10 cellular contexts compared by ENCODE assay signal in genomic region chr19:677601-678380, GRCh38. TPM values are rescaled to one million over a fixed set of nuclear protein-coding genes. Genes with fewer than 3 reads are reported as not detected.
DNase-seq lines count a peak whose midpoint lies in the region; ATAC-seq, FAIRE-seq and TF ChIP-seq lines count a peak whose summit lies in the region.
"Had no signal": no experiment of that assay in that cellular context is flagged by ENCODE, and none has a peak within 500 bp of the region (broad histone marks: within the 10 kb centered on the region; RNA-seq: fewer than 3 reads in every experiment).

No MANE protein-coding gene starts in this region.

- H3K27ac ChIP-seq in K562 (ENCODE audit: extremely low read depth, low read depth, low read length): no peak overlapping the region

- no peak for ATAC-seq in K562
- ATAC-seq in memory B cell (ENCODE audit: low read depth): no peak
- no peak for ATAC-seq in GM19452 (IDR thresholded peaks at IDR 0.05; ENCODE audit: unreplicated experiment)

- H3K27ac Mint-ChIP-seq in memory B cell: no peak overlapping the region

- DNase-seq in 8988T: peak; percentile 75
- peak; percentile 83 for DNase-seq in H54 (ENCODE audit: insufficient read length, low spot score)
- no peak for DNase-seq in K562 (ENCODE audit: extremely low read depth in 1 of 4, low spot score in 3 of 4)
- no peak for DNase-seq in memory B cell (ENCODE audit: low spot score in 2 of 2)
- DNase-seq in stimulated activated CD4-positive, alpha-beta T cell treated with anti-CD3 and anti-CD28 coated beads, Interleukin-12 subunit alpha, Interleukin-12 subunit beta, amount 100 ng/mL, for 4 hours: no peak
- DNase-seq in EL: no peak
- no peak for DNase-seq in NCI-H187 treated with DMSO at 0.1 percent for 48 hours (lab: John Stamatoyannopoulos, UW)
- DNase-seq: NCI-H748 treated with DMSO at 0.1 percent for 48 hours had no signal

- H3K36me3 ChIP-seq in K562 (ENCODE audit: control insufficient read depth, insufficient read depth, low read length): no peaks in the 10 kb centered on the region

- no peak for TF ChIP-seq POLR2A in H54 (IDR thresholded peaks at IDR 0.05; ENCODE audit: low read depth, low read length)
- no peak for TF ChIP-seq POLR2A in K562 (conservative IDR thresholded peaks at IDR 0.05)

- no peaks in the 10 kb centered on the region; a peak in 1 of 5 replicates for H3K27me3 ChIP-seq in K562 (ENCODE audit: control insufficient read depth in 2 of 2, insufficient read depth in 2 of 2, low read length in 2 of 2)

- CTCF ChIA-PET in K562 (lab: Yijun Ruan, JAX; ENCODE audit: low intra/inter-chr PET ratio): no interaction called here

- H3K4me3 ChIP-seq in K562: no peak overlapping the region

- intact Hi-C loops in K562 (cut with micrococcal nuclease): no loop called here

- peaks cover 3% of the 10 kb centered on the region for H3K36me3 Mint-ChIP-seq in memory B cell

- no peaks in the 10 kb centered on the region for H3K9me3 Mint-ChIP-seq in memory B cell
- H3K9me3 Mint-ChIP-seq: activated T-helper 2 cell treated with anti-CD3 and anti-CD28 coated beads, Interferon-gamma antibody, Interleukin-2, Interleukin-4, amounts not matched to agents 10 μg/mL and 5 μg/mL and 100 μg/mL, durations not matched to agents 14 hours and 24 hours and 36 hours had no signal

- POLR2A ChIA-PET in K562 (lab: Yijun Ruan, JAX): interaction anchor here (0.5 to 1.2 kb wide), 5 partner anchors 8 to 34 kb away, joined by 3 read pairs; no protein-coding TSS in a partner anchor

- no peak for TF ChIP-seq CTCF in K562 (IDR thresholded peaks at IDR 0.05 in 2 of 3, conservative IDR thresholded peaks at IDR 0.05 in 1 of 3; ENCODE audit: insufficient read depth in 2 of 3, low read depth in 1 of 3, low read length in 3 of 3)

- H3K9me1 ChIP-seq in K562 (ENCODE audit: control insufficient read depth, insufficient read depth, low read length): peaks cover 10% of the 10 kb centered on the region

- H3K4me1 Mint-ChIP-seq in memory B cell: peaks cover 8% of the 10 kb centered on the region

- peaks cover 5 to 80% of the 10 kb centered on the region in 2 experiments for H3K4me1 ChIP-seq in K562 (replicated peaks in 1 of 2; ENCODE audit: control insufficient read depth in 2 of 2, insufficient read depth in 2 of 2, low read length in 2 of 2)

- in situ Hi-C loops in K562 (cut with MboI): no loop called here

- no TSS peak for BruUV-seq in K562 (replicated peaks; lab: Mats Ljungman, UMichigan)

- no peaks in the 10 kb centered on the region for H3K9me3 ChIP-seq in K562 (replicated peaks; ENCODE audit: control insufficient read depth, insufficient read depth, low read depth, low read length)

- H3K27me3 Mint-ChIP-seq in memory B cell: peaks cover 12% of the 10 kb centered on the region

- peaks cover 8% of the 10 kb centered on the region for H3K79me2 ChIP-seq in K562 (ENCODE audit: control insufficient read depth, insufficient read depth, low read length)

- TF ChIP-seq EP300 in K562 (IDR thresholded peaks at IDR 0.05; ENCODE audit: low read length): no peak

- peak overlapping the region; percentile 24 for H3K4me3 Mint-ChIP-seq in memory B cell

- peak overlapping the region in 1 of 2 experiments; percentile 83; a peak in 2 of 4 replicates for H3K9ac ChIP-seq in K562 (ENCODE audit: insufficient read depth in 1 of 2, low read depth in 2 of 2, low read length in 2 of 2)

- no peak for TF ChIP-seq RAD21 in K562 (CRISPR knock-in tag; conservative IDR thresholded peaks at IDR 0.05 in 1 of 2, IDR thresholded peaks at IDR 0.05 in 1 of 2)

- H3K4me2 ChIP-seq in K562 (ENCODE audit: insufficient read depth, low read length): no peak overlapping the region

- 56% methylated on average over 19 of the region's 21 CpGs for WGBS in K562 (ENCODE audit: insufficient coverage, low coverage, missing lambda C conversion rate)

- H4K20me1 ChIP-seq in K562 (replicated peaks; ENCODE audit: control insufficient read depth, insufficient read depth, low read length): no peaks in the 10 kb centered on the region

- H2AFZ ChIP-seq in K562 (ENCODE audit: low read depth, low read length): no peak overlapping the region

- FAIRE-seq in H54 (lab: Jason Lieb, UNC): no peak
- FAIRE-seq in K562 (lab: Jason Lieb, UNC): no peak

RNA-seq across cellular contexts. Expression of gene FSTL3, which starts 1.6 kb away (rescaled TPM):
- total RNA-seq in K562 (2011; cell fraction: chromatin; rRNA removed; ENCODE audit: low replicate concordance): 3.0 and 7.7 TPM in 2 replicates
- 9.3 and 12.7 TPM in 2 replicates for total RNA-seq in K562 (2011; cell fraction: nucleolus; rRNA removed)
- total RNA-seq in K562 (2011; cell fraction: nucleoplasm; rRNA removed): 5.3 and 7.4 TPM in 2 replicates
- total RNA-seq in K562 (2014; rRNA removed) (5.3 and 7.8 TPM in 2 replicates), K562 (2014; rRNA removed; fragmentation: Illumina TruSeq; extraction: Trizol) (1.3 and 2.0 TPM in 2 replicates), K562 (2015; rRNA removed; fragmentation: Illumina TruSeq; extraction: Trizol) (4.5 and 4.6 TPM in 2 replicates), K562 (2021) (5.7 and 6.6 TPM in 2 replicates)
- polyA plus RNA-seq in K562 (2011; rRNA removed) (3.9 and 5.2 TPM in 2 replicates), K562 (2014; fragmentation: Illumina TruSeq; extraction: Trizol) (2.2 and 4.6 TPM in 2 replicates), K562 (2014; fragmentation: Nextera tagmentation; extraction: Ambion mirVana) (under 1 TPM in 1 of 2 experiments, not detected in 1; 0.35 TPM), K562 (2014; rRNA removed) (6.8 and 8.0 TPM in 2 replicates)
- polyA plus RNA-seq in K562 (2011; cell fraction: cytosol; rRNA removed): 8.1 and 20.9 TPM in 2 replicates
- polyA plus RNA-seq in K562 (2011; cell fraction: nucleus; rRNA removed): 26.1 and 42.9 TPM in 2 replicates
- 7.1 and 8.8 TPM in 2 replicates for polyA plus RNA-seq in K562 (2012)
- polyA minus RNA-seq in K562 (2011; rRNA and poly(A)+ RNA removed): 2.2 and 2.9 TPM in 2 replicates
- polyA minus RNA-seq in K562 (2011; cell fraction: cytosol; rRNA and poly(A)+ RNA removed): 5.1 and 7.8 TPM in 2 replicates
- polyA minus RNA-seq in K562 (2011; cell fraction: nucleus; rRNA and poly(A)+ RNA removed): 3.2 and 4.0 TPM in 2 replicates

RNA-seq across cellular contexts. Expression of gene RNF126, which starts 14.8 kb away (rescaled TPM):
- 35.2 and 104 TPM in 2 replicates for total RNA-seq in K562 (2011; cell fraction: chromatin; rRNA removed; ENCODE audit: low replicate concordance)
- 88.7 and 118 TPM in 2 replicates for total RNA-seq in K562 (2011; cell fraction: nucleolus; rRNA removed)
- 57.0 and 58.7 TPM in 2 replicates for total RNA-seq in K562 (2011; cell fraction: nucleoplasm; rRNA removed)
- total RNA-seq in K562 (2014; rRNA removed) (101 and 128 TPM in 2 replicates), K562 (2014; rRNA removed; fragmentation: Illumina TruSeq; extraction: Trizol) (6.6 and 7.6 TPM in 2 replicates), K562 (2015; rRNA removed; fragmentation: Illumina TruSeq; extraction: Trizol) (26.2 and 31.8 TPM in 2 replicates), K562 (2021) (85.7 and 95.8 TPM in 2 replicates)
- polyA plus RNA-seq in K562 (2011; rRNA removed) (6.5 and 12.3 TPM in 2 replicates), K562 (2014; fragmentation: Illumina TruSeq; extraction: Trizol) (9.1 and 34.6 TPM in 2 replicates), K562 (2014; fragmentation: Nextera tagmentation; extraction: Ambion mirVana) (under 1 TPM; 0.27 to 0.36 TPM), K562 (2014; rRNA removed) (79.0 and 87.6 TPM in 2 replicates)
- polyA plus RNA-seq in K562 (2011; cell fraction: cytosol; rRNA removed): 22.5 and 58.3 TPM in 2 replicates
- polyA plus RNA-seq in K562 (2011; cell fraction: nucleus; rRNA removed): 48.9 and 104 TPM in 2 replicates
- polyA plus RNA-seq in K562 (2012): 65.9 and 76.9 TPM in 2 replicates
- 1.7 and 4.6 TPM in 2 replicates for polyA minus RNA-seq in K562 (2011; rRNA and poly(A)+ RNA removed)
- 20.2 and 32.4 TPM in 2 replicates for polyA minus RNA-seq in K562 (2011; cell fraction: cytosol; rRNA and poly(A)+ RNA removed)
- 34.3 and 38.8 TPM in 2 replicates for polyA minus RNA-seq in K562 (2011; cell fraction: nucleus; rRNA and poly(A)+ RNA removed)

RNA-seq across cellular contexts. Expression of gene PRSS57, which starts 17.5 kb away (rescaled TPM):
- total RNA-seq in K562 (2011; cell fraction: chromatin; rRNA removed; ENCODE audit: low replicate concordance): not detected in 2 replicates
- total RNA-seq in K562 (2011; cell fraction: nucleolus; rRNA removed): 0.50 and 1.1 TPM in 2 replicates
- total RNA-seq in K562 (2011; cell fraction: nucleoplasm; rRNA removed): 0.37 TPM in 1 of 2 replicates, not detected in the other
- 1.9 and 2.0 TPM in 2 replicates for total RNA-seq in K562 (2014; rRNA removed)
- total RNA-seq in K562 (2014; rRNA removed; fragmentation: Illumina TruSeq; extraction: Trizol): not detected in 2 replicates
- total RNA-seq in K562 (2015; rRNA removed; fragmentation: Illumina TruSeq; extraction: Trizol): 2.5 and 3.0 TPM in 2 replicates
- 1.0 and 2.0 TPM in 2 replicates for total RNA-seq in K562 (2021)
- 0.22 and 0.49 TPM in 2 replicates for polyA plus RNA-seq in K562 (2011; rRNA removed)
- 0.53 and 2.1 TPM in 2 replicates for polyA plus RNA-seq in K562 (2011; cell fraction: cytosol; rRNA removed)
- 0.34 and 0.37 TPM in 2 replicates for polyA plus RNA-seq in K562 (2011; cell fraction: nucleus; rRNA removed)
- polyA plus RNA-seq in K562 (2012): 4.0 and 26.3 TPM in 2 replicates
- polyA plus RNA-seq in K562 (2014; fragmentation: Illumina TruSeq; extraction: Trizol): 0.86 TPM in 1 of 2 replicates, not detected in the other
- under 1 TPM in 1 of 2 experiments, not detected in 1; 0.06 TPM for polyA plus RNA-seq in K562 (2014; fragmentation: Nextera tagmentation; extraction: Ambion mirVana)
- 1.5 TPM in 2 replicates for polyA plus RNA-seq in K562 (2014; rRNA removed)
- polyA minus RNA-seq in K562 (2011; rRNA and poly(A)+ RNA removed): not detected in 2 replicates
- polyA minus RNA-seq in K562 (2011; cell fraction: cytosol; rRNA and poly(A)+ RNA removed): not detected in 2 replicates
- not detected in 2 replicates for polyA minus RNA-seq in K562 (2011; cell fraction: nucleus; rRNA and poly(A)+ RNA removed)
- total RNA-seq: activated T-helper 2 cell treated with anti-CD3 and anti-CD28 coated beads, Interferon-gamma antibody, Interleukin-2, Interleukin-4, amounts not matched to agents 10 μg/mL and 5 μg/mL and 100 μg/mL, durations not matched to agents 14 hours and 24 hours and 36 hours had no signal

RNA-seq across cellular contexts. Expression of gene PALM, which starts 30.9 kb away (rescaled TPM):
- 4.4 and 8.7 TPM in 2 replicates for total RNA-seq in K562 (2011; cell fraction: chromatin; rRNA removed; ENCODE audit: low replicate concordance)
- total RNA-seq in K562 (2011; cell fraction: nucleolus; rRNA removed): 4.2 and 5.2 TPM in 2 replicates
- 2.3 and 6.4 TPM in 2 replicates for total RNA-seq in K562 (2011; cell fraction: nucleoplasm; rRNA removed)
- total RNA-seq in K562 (2014; rRNA removed): 2.6 and 3.3 TPM in 2 replicates
- total RNA-seq in K562 (2014; rRNA removed; fragmentation: Illumina TruSeq; extraction: Trizol): 0.51 and 0.73 TPM in 2 replicates
- 1.6 and 1.8 TPM in 2 replicates for total RNA-seq in K562 (2015; rRNA removed; fragmentation: Illumina TruSeq; extraction: Trizol)
- total RNA-seq in K562 (2021): 6.6 and 6.9 TPM in 2 replicates
- polyA plus RNA-seq in K562 (2011; rRNA removed): 2.4 and 2.8 TPM in 2 replicates
- 2.4 and 5.7 TPM in 2 replicates for polyA plus RNA-seq in K562 (2011; cell fraction: cytosol; rRNA removed)
- 2.8 and 5.3 TPM in 2 replicates for polyA plus RNA-seq in K562 (2011; cell fraction: nucleus; rRNA removed)
- polyA plus RNA-seq in K562 (2012): 3.7 and 10.5 TPM in 2 replicates
- polyA plus RNA-seq in K562 (2014; fragmentation: Illumina TruSeq; extraction: Trizol): 1.7 and 3.0 TPM in 2 replicates
- polyA plus RNA-seq in K562 (2014; fragmentation: Nextera tagmentation; extraction: Ambion mirVana): under 1 TPM; 0.04 to 0.08 TPM
- 2.1 and 3.3 TPM in 2 replicates for polyA plus RNA-seq in K562 (2014; rRNA removed)
- 0.45 and 1.0 TPM in 2 replicates for polyA minus RNA-seq in K562 (2011; rRNA and poly(A)+ RNA removed)
- 8.5 and 10.1 TPM in 2 replicates for polyA minus RNA-seq in K562 (2011; cell fraction: cytosol; rRNA and poly(A)+ RNA removed)
- 1.3 and 2.2 TPM in 2 replicates for polyA minus RNA-seq in K562 (2011; cell fraction: nucleus; rRNA and poly(A)+ RNA removed)
- total RNA-seq: activated T-helper 2 cell treated with anti-CD3 and anti-CD28 coated beads, Interferon-gamma antibody, Interleukin-2, Interleukin-4, amounts not matched to agents 10 μg/mL and 5 μg/mL and 100 μg/mL, durations not matched to agents 14 hours and 24 hours and 36 hours had no signal

RNA-seq across cellular contexts. Expression of gene FGF22, which starts 38.1 kb away (rescaled TPM):
- 2.3 and 4.6 TPM in 2 replicates for total RNA-seq in K562 (2011; cell fraction: chromatin; rRNA removed; ENCODE audit: low replicate concordance)
- 3.2 and 3.7 TPM in 2 replicates for total RNA-seq in K562 (2011; cell fraction: nucleolus; rRNA removed)
- total RNA-seq in K562 (2011; cell fraction: nucleoplasm; rRNA removed): 2.6 and 4.0 TPM in 2 replicates
- total RNA-seq in K562 (2014; rRNA removed) (0.49 and 1.7 TPM in 2 replicates), K562 (2014; rRNA removed; fragmentation: Illumina TruSeq; extraction: Trizol) (not detected in 2 replicates), K562 (2015; rRNA removed; fragmentation: Illumina TruSeq; extraction: Trizol) (0.25 TPM in 1 of 2 replicates, not detected in the other), K562 (2021) (0.58 and 0.86 TPM in 2 replicates)
- polyA plus RNA-seq in K562 (2011; rRNA removed) (0.14 and 0.24 TPM in 2 replicates), K562 (2014; fragmentation: Illumina TruSeq; extraction: Trizol) (0.14 TPM in 1 of 2 replicates, not detected in the other), K562 (2014; fragmentation: Nextera tagmentation; extraction: Ambion mirVana) (not detected), K562 (2014; rRNA removed) (1.6 and 2.2 TPM in 2 replicates)
- 0.18 and 0.34 TPM in 2 replicates for polyA plus RNA-seq in K562 (2011; cell fraction: cytosol; rRNA removed)
- 1.5 and 3.3 TPM in 2 replicates for polyA plus RNA-seq in K562 (2011; cell fraction: nucleus; rRNA removed)
- polyA plus RNA-seq in K562 (2012): 0.60 and 0.89 TPM in 2 replicates
- not detected in 2 replicates for polyA minus RNA-seq in K562 (2011; rRNA and poly(A)+ RNA removed)
- not detected in 2 replicates for polyA minus RNA-seq in K562 (2011; cell fraction: cytosol; rRNA and poly(A)+ RNA removed)
- polyA minus RNA-seq in K562 (2011; cell fraction: nucleus; rRNA and poly(A)+ RNA removed): 0.33 and 0.40 TPM in 2 replicates
- total RNA-seq: activated T-helper 2 cell treated with anti-CD3 and anti-CD28 coated beads, Interferon-gamma antibody, Interleukin-2, Interleukin-4, amounts not matched to agents 10 μg/mL and 5 μg/mL and 100 μg/mL, durations not matched to agents 14 hours and 24 hours and 36 hours had no signal

Comparison
In these comparisons a context has a peak if more than half of its experiments do, and no peak if none do; other contexts are left out.
1. DNase-seq: peak in 8988T (single experiment) and H54 (single experiment); none in K562 (0 of 4), memory B cell (0 of 2), stimulated activated CD4-positive, alpha-beta T cell treated with anti-CD3 and anti-CD28 coated beads, Interleukin-12 subunit alpha, Interleukin-12 subunit beta, amount 100 ng/mL, for 4 hours (single experiment), EL (single experiment) and NCI-H187 treated with DMSO at 0.1 percent for 48 hours (single experiment).